21 cellular contexts compared by ENCODE assay signal in genomic region chr11:44016546-44017442, GRCh38. TPM values are rescaled to one million over a fixed set of nuclear protein-coding genes. Genes with fewer than 3 reads are reported as not detected.
DNase-seq lines count a peak whose midpoint lies in the region; ATAC-seq, FAIRE-seq and TF ChIP-seq lines count a peak whose summit lies in the region.
"Had no signal": no experiment of that assay in that cellular context is flagged by ENCODE, and none has a peak within 500 bp of the region (broad histone marks: within the 10 kb centered on the region; RNA-seq: fewer than 3 reads in every experiment).

No MANE protein-coding gene starts in this region.

- H3K4me3 Mint-ChIP-seq in CD8-positive, alpha-beta memory T cell = no peak overlapping the region
- H3K4me3 Mint-ChIP-seq: activated CD8-positive, alpha-beta T cell treated with anti-CD3 and anti-CD28 coated beads for 36 hours had no signal

- H3K36me3 Mint-ChIP-seq in CD8-positive, alpha-beta memory T cell = no peaks in the 10 kb centered on the region

- BruUV-seq in IMR-90 (replicated peaks; lab: Mats Ljungman, UMichigan) = no TSS peak

- H3K9me1 ChIP-seq in IMR-90 (ENCODE audit: insufficient read depth, low read length) = no peaks in the 10 kb centered on the region

- TF ChIP-seq RAD21 in A549 (conservative IDR thresholded peaks at IDR 0.05 in 1 of 2, IDR thresholded peaks at IDR 0.05 in 1 of 2) (no peak), IMR-90 (IDR thresholded peaks at IDR 0.05; ENCODE audit: low read length) (no peak)

- no peaks in the 10 kb centered on the region for H3K4me1 Mint-ChIP-seq in CD8-positive, alpha-beta memory T cell

- no peak overlapping the region for H2BK15ac ChIP-seq in IMR-90 (ENCODE audit: low read depth, low read length)

- DNase-seq in A549 (ENCODE audit: low read depth in 1 of 2, low spot score in 1 of 2) = no peak
- peak; percentile 12 for DNase-seq in IMR-90
- no peak for DNase-seq in fibroblast of lung (ENCODE audit: low read depth in 2 of 2)
- no peak for DNase-seq in smooth muscle cell (lab: John Stamatoyannopoulos, UW; ENCODE audit: unreplicated experiment)
- DNase-seq in GM10266 (ENCODE audit: extremely low spot score) = no peak
- DNase-seq in left lung = no peak
- DNase-seq in NK-92 treated with Interleukin-12 subunit alpha and Interleukin-12 subunit beta, amount 100 ng/mL, for 24 hours (lab: John Stamatoyannopoulos, UW) = no peak
- no peak for DNase-seq in CD8-positive, alpha-beta memory T cell
- DNase-seq: activated CD8-positive, alpha-beta T cell treated with anti-CD3 and anti-CD28 coated beads for 36 hours; activated gamma-delta T cell treated with Interleukin-2 at 50 U/mL for 16 hours; effector CD8-positive, alpha-beta T cell; mammary epithelial cell; MV-4-11; NCI-H748 treated with DMSO at 0.1 percent for 48 hours; stimulated activated CD4-positive, alpha-beta T cell treated with anti-CD3 and anti-CD28 coated beads, Interleukin-2, amount 100 ng/mL, for 24 hours; SW 1271 had no signal

- H4K5ac ChIP-seq in IMR-90 (ENCODE audit: low read depth, low read length) = no peak overlapping the region

- in situ Hi-C loops in IMR-90 (cut with MboI; ENCODE audit: low sequenced_read_pairs) = no loop called here

- H3K9ac ChIP-seq in IMR-90 (ENCODE audit: low read depth, low read length) = no peak overlapping the region
- H3K9ac ChIP-seq in fibroblast of lung (ENCODE audit: insufficient read depth, low read length) = no peak overlapping the region
- H3K9ac ChIP-seq in smooth muscle cell (ENCODE audit: low read depth) = no peak overlapping the region

- H3K4me1 ChIP-seq in A549 = peaks cover 26% of the 10 kb centered on the region
- H3K4me1 ChIP-seq in IMR-90 (ENCODE audit: control insufficient read depth, insufficient read depth, low read length) = peaks cover 8% of the 10 kb centered on the region
- H3K4me1 ChIP-seq in fibroblast of lung (ENCODE audit: control insufficient read depth, extremely low read depth, insufficient read depth, low read length) = peaks cover 30% of the 10 kb centered on the region
- H3K4me1 ChIP-seq in smooth muscle cell (ENCODE audit: low read depth) = no peaks in the 10 kb centered on the region
- H3K4me1 ChIP-seq in left lung = no peaks in the 10 kb centered on the region
- no peaks in the 10 kb centered on the region for H3K4me1 ChIP-seq in CD8-positive, alpha-beta memory T cell (ENCODE audit: insufficient read depth, low read length)
- H3K4me1 ChIP-seq: body of pancreas had no signal

- H4K20me1 ChIP-seq in IMR-90 (ENCODE audit: insufficient read depth, low read length) = no peaks in the 10 kb centered on the region
- no peaks in the 10 kb centered on the region for H4K20me1 ChIP-seq in fibroblast of lung (ENCODE audit: control insufficient read depth, extremely low read depth, insufficient read depth, low read length)
- no peaks in the 10 kb centered on the region for H4K20me1 ChIP-seq in smooth muscle cell (ENCODE audit: low read depth)

- no peak for TF ChIP-seq EP300 in A549 (IDR thresholded peaks at IDR 0.05)

- no peak overlapping the region for H3K4ac ChIP-seq in IMR-90 (ENCODE audit: low read depth, low read length)

- no peak for TF ChIP-seq CTCF in A549 (IDR thresholded peaks at IDR 0.05)
- no peak for TF ChIP-seq CTCF in IMR-90 (conservative IDR thresholded peaks at IDR 0.05; ENCODE audit: low read depth, low read length)
- no peak for TF ChIP-seq CTCF in fibroblast of lung (conservative IDR thresholded peaks at IDR 0.05 in 1 of 2, IDR thresholded peaks at IDR 0.05 in 1 of 2; ENCODE audit: low read depth in 1 of 2, low read length in 2 of 2)
- TF ChIP-seq CTCF in smooth muscle cell (IDR thresholded peaks at IDR 0.05; ENCODE audit: borderline replicate concordance, insufficient read depth, poor library complexity, severe bottlenecking) = no peak
- no peak for TF ChIP-seq CTCF in GM10266 (IDR thresholded peaks at IDR 0.05; ENCODE audit: control insufficient read depth, insufficient read depth, low read depth, missing control alignments)
- no peak for TF ChIP-seq CTCF in left lung (IDR thresholded peaks at IDR 0.05)

- no peaks in the 10 kb centered on the region for H3K79me2 ChIP-seq in fibroblast of lung (ENCODE audit: control insufficient read depth, insufficient read depth, low read length)
- H3K79me2 ChIP-seq in smooth muscle cell (ENCODE audit: low read depth) = no peaks in the 10 kb centered on the region

- CTCF ChIA-PET in A549 (lab: Yijun Ruan, JAX) = interaction anchor here (2.0 to 2.1 kb wide), 2 partner anchors 21 to 127 kb away, joined by 6 to 8 read pairs; no protein-coding TSS in a partner anchor
- CTCF ChIA-PET in IMR-90 (lab: Yijun Ruan, JAX) = interaction anchor here (0.6 kb wide), 1 partner anchor 10 kb away, joined by 4 read pairs; no protein-coding TSS in a partner anchor
- CTCF ChIA-PET in CD8-positive, alpha-beta memory T cell (lab: Charles Lee) = no interaction called here

- ATAC-seq in A549 = peak; percentile 35 to 36; a peak in 3 of 6 replicates
- no peak for ATAC-seq in IMR-90 (ENCODE audit: low read depth)
- ATAC-seq in left lung = no peak
- ATAC-seq: activated CD8-positive, alpha-beta T cell treated with anti-CD3 and anti-CD28 coated beads for 36 hours had no signal

- no peaks in the 10 kb centered on the region for H3F3A ChIP-seq in smooth muscle cell (ENCODE audit: low read depth)

- H2AK5ac ChIP-seq in IMR-90 (ENCODE audit: low read depth, low read length) = no peak overlapping the region

- H3K27ac Mint-ChIP-seq in CD8-positive, alpha-beta memory T cell = no peak overlapping the region
- H3K27ac Mint-ChIP-seq: activated CD8-positive, alpha-beta T cell treated with anti-CD3 and anti-CD28 coated beads for 36 hours had no signal

- 94% methylated on average over 2 of the region's 2 CpGs for WGBS in A549 (ENCODE audit: missing lambda C conversion rate)
- no CpG with 5 or more reads among the region's 2 CpGs for WGBS in IMR-90 (ENCODE audit: extremely low coverage in 2 of 2, insufficient read length in 1 of 2), 2 experiments
- 91% methylated on average over 2 of the region's 2 CpGs for WGBS in smooth muscle cell (ENCODE audit: low lambda C conversion rate)

- dilution Hi-C loops in IMR-90 (cut with HindIII; ENCODE audit: low sequenced_read_pairs, unreplicated experiment) = no loop called here

- intact Hi-C loops in IMR-90 (cut with micrococcal nuclease) = no loop called here
- intact Hi-C loops in left lung (cut with DNase I) = no loop called here

- H3K27ac ChIP-seq in A549 (peak overlapping the region; percentile 22 to 52; a peak in 4 of 6 replicates), IMR-90 (ENCODE audit: insufficient read depth, low read length) (no peak overlapping the region), fibroblast of lung (ENCODE audit: insufficient read depth, low read length) (no peak overlapping the region), smooth muscle cell (ENCODE audit: low read depth) (no peak overlapping the region), left lung (no peak overlapping the region)
- H3K27ac ChIP-seq in CD8-positive, alpha-beta memory T cell (ENCODE audit: low read depth, low read length) = no peak overlapping the region
- H3K27ac ChIP-seq: body of pancreas, WERI-Rb-1 had no signal

- no peak for FAIRE-seq in A549 (lab: Jason Lieb, UNC)
- FAIRE-seq: D721Med had no signal

- H2BK20ac ChIP-seq in IMR-90 (ENCODE audit: low read depth, low read length) = no peak overlapping the region

- H3K9me3 ChIP-seq in A549 (peaks cover 9% of the 10 kb centered on the region; the same call in 1 of the 3 replicates), IMR-90 (ENCODE audit: control insufficient read depth, insufficient read depth, low read length) (no peaks in the 10 kb centered on the region), fibroblast of lung (ENCODE audit: control insufficient read depth, insufficient read depth, low read depth, low read length) (no peaks in the 10 kb centered on the region), smooth muscle cell (replicated peaks; ENCODE audit: low read depth) (no peaks in the 10 kb centered on the region), left lung (no peaks in the 10 kb centered on the region)
- no peaks in the 10 kb centered on the region for H3K9me3 ChIP-seq in CD8-positive, alpha-beta memory T cell (ENCODE audit: low read length)
- H3K9me3 ChIP-seq: body of pancreas had no signal

- no peak overlapping the region for H2BK5ac ChIP-seq in IMR-90 (ENCODE audit: low read depth, low read length, poor library complexity, severe bottlenecking)

- no peak overlapping the region for H4K8ac ChIP-seq in IMR-90 (ENCODE audit: low read depth in 2 of 2, low read length in 2 of 2)

- H2AFZ ChIP-seq in IMR-90 (replicated peaks; ENCODE audit: low read length, poor library complexity) (peak overlapping the region; percentile 35), fibroblast of lung (ENCODE audit: low read length) (no peak overlapping the region), smooth muscle cell (ENCODE audit: low read depth) (no peak overlapping the region)

- POLR2A ChIA-PET in A549 (lab: Yijun Ruan, JAX) (no interaction called here), IMR-90 (lab: Charles Lee; ENCODE audit: unreplicated experiment) (no interaction called here)
- POLR2A ChIA-PET in CD8-positive, alpha-beta memory T cell (lab: Charles Lee) = no interaction called here

- no peak overlapping the region for H2BK120ac ChIP-seq in IMR-90 (ENCODE audit: low read depth, low read length)

- H3K36me3 ChIP-seq in IMR-90 (ENCODE audit: control insufficient read depth, insufficient read depth, low read length) (no peaks in the 10 kb centered on the region), fibroblast of lung (ENCODE audit: control insufficient read depth, insufficient read depth, low read length) (no peaks in the 10 kb centered on the region), smooth muscle cell (ENCODE audit: low read depth) (no peaks in the 10 kb centered on the region), left lung (no peaks in the 10 kb centered on the region)
- no peaks in the 10 kb centered on the region for H3K36me3 ChIP-seq in CD8-positive, alpha-beta memory T cell (ENCODE audit: insufficient read depth, low read length)
- H3K36me3 ChIP-seq: WERI-Rb-1 had no signal

- no peak overlapping the region for H3K14ac ChIP-seq in IMR-90 (replicated peaks; ENCODE audit: low read depth, low read length)

- H4K91ac ChIP-seq in IMR-90 (ENCODE audit: insufficient read depth, low read depth, low read length) = no peak overlapping the region

- peak overlapping the region; percentile 52 for H3K4me2 ChIP-seq in A549
- peak overlapping the region; percentile 46; the same call in 1 of the 2 replicates for H3K4me2 ChIP-seq in IMR-90 (ENCODE audit: low read depth, low read length)
- H3K4me2 ChIP-seq in fibroblast of lung (ENCODE audit: extremely low read depth, insufficient read depth, low read length) = peak overlapping the region; percentile 51
- H3K4me2 ChIP-seq in smooth muscle cell = peak overlapping the region; percentile 31

- no peak overlapping the region for H3K56ac ChIP-seq in IMR-90 (ENCODE audit: extremely low read depth, insufficient read depth, low read length)

- H3K27me3 ChIP-seq in IMR-90 (ENCODE audit: control insufficient read depth, insufficient read depth, low read length) (no peaks in the 10 kb centered on the region), fibroblast of lung (ENCODE audit: control insufficient read depth, insufficient read depth, low read length) (no peaks in the 10 kb centered on the region), smooth muscle cell (ENCODE audit: low read depth) (no peaks in the 10 kb centered on the region), left lung (no peaks in the 10 kb centered on the region)
- no peaks in the 10 kb centered on the region for H3K27me3 ChIP-seq in CD8-positive, alpha-beta memory T cell (ENCODE audit: insufficient read depth, low read length, poor library complexity, severe bottlenecking)
- H3K27me3 ChIP-seq: body of pancreas had no signal

- TF ChIP-seq POLR2A in A549 (IDR thresholded peaks at IDR 0.05; ENCODE audit: low read length) (no peak), IMR-90 (IDR thresholded peaks at IDR 0.05; ENCODE audit: low read depth, low read length) (no peak)

- no peaks in the 10 kb centered on the region for H3K79me1 ChIP-seq in IMR-90 (ENCODE audit: low read depth in 1 of 2, low read length in 2 of 2)

- H3K18ac ChIP-seq in IMR-90 (ENCODE audit: low read depth, low read length) = no peak overlapping the region

- H3K9me3 Mint-ChIP-seq in CD8-positive, alpha-beta memory T cell = peaks cover 0 to 5% (median 0%) of the 10 kb centered on the region in 5 donors
- H3K9me3 Mint-ChIP-seq: activated CD8-positive, alpha-beta T cell treated with anti-CD3 and anti-CD28 coated beads for 36 hours had no signal

- H2AK9ac ChIP-seq in IMR-90 (replicated peaks; ENCODE audit: low read depth, low read length, poor library complexity) = peak overlapping the region; percentile 1

- no peak overlapping the region for H3K23ac ChIP-seq in IMR-90 (ENCODE audit: low read depth, low read length)

- peaks cover under 1 to 3% of the 10 kb centered on the region in 2 donors for H3K27me3 Mint-ChIP-seq in CD8-positive, alpha-beta memory T cell

- H3K4me3 ChIP-seq in A549 = no peak overlapping the region
- H3K4me3 ChIP-seq in IMR-90 (ENCODE audit: insufficient read depth, low read depth, low read length) = no peak overlapping the region
- H3K4me3 ChIP-seq in fibroblast of lung (replicated peaks in 1 of 4; ENCODE audit: control extremely low read depth in 1 of 4, insufficient read depth in 1 of 4, low read depth in 3 of 4, low read length in 4 of 4) = no peak overlapping the region
- H3K4me3 ChIP-seq in smooth muscle cell = no peak overlapping the region
- no peak overlapping the region for H3K4me3 ChIP-seq in left lung
- H3K4me3 ChIP-seq in CD8-positive, alpha-beta memory T cell (ENCODE audit: low read length) = no peak overlapping the region
- H3K4me3 ChIP-seq: body of pancreas had no signal

RNA-seq across cellular contexts. Expression of gene ACCSL, which starts 31.0 kb away (rescaled TPM):
- polyA plus RNA-seq in A549 (2011; rRNA removed) (not detected in 2 replicates), A549 (2017; fragmentation: RNase III; extraction: RNeasy Plus Mini Kit Qiagen cat#74134 plus additional on column Dnase treatment) (not detected in 3 replicates), IMR-90 (2012; rRNA removed) (not detected in 2 replicates), fibroblast of lung (not detected in 2 replicates), smooth muscle cell (not detected in 2 replicates)
- polyA plus RNA-seq in A549 (2012; cell fraction: cytosol; rRNA removed) = not detected in 2 replicates
- not detected in 2 replicates for polyA plus RNA-seq in A549 (2012; cell fraction: nucleus; rRNA removed)
- not detected in 2 replicates for polyA minus RNA-seq in A549 (2011; rRNA and poly(A)+ RNA removed)
- total RNA-seq in IMR-90 (2012; rRNA removed) (not detected in 2 replicates), fibroblast of lung (not detected in 2 replicates), smooth muscle cell (not detected in 2 replicates), left lung (not detected)
- not detected in 2 replicates for polyA plus RNA-seq in IMR-90 (2012; cell fraction: cytosol; rRNA removed)
- polyA plus RNA-seq in IMR-90 (2012; cell fraction: nucleus; rRNA removed; ENCODE audit: low replicate concordance) = not detected in 2 replicates
- not detected in 2 replicates for polyA plus RNA-seq in fibroblast of lung (2012)
- not detected in 2 replicates for polyA minus RNA-seq in fibroblast of lung (ENCODE audit: low replicate concordance)
- not detected for total RNA-seq in CD8-positive, alpha-beta memory T cell
- not detected for polyA plus RNA-seq in CD8-positive, alpha-beta memory T cell
- total RNA-seq: activated CD8-positive, alpha-beta T cell treated with anti-CD3 and anti-CD28 coated beads for 36 hours; body of pancreas; mammary epithelial cell; urinary bladder had no signal
- polyA plus RNA-seq: mammary epithelial cell, neural cell, urinary bladder had no signal

RNA-seq across cellular contexts. Expression of gene ACCS, which starts 49.3 kb away (rescaled TPM):
- polyA plus RNA-seq in A549 (2011; rRNA removed) (21.7 and 29.0 TPM in 2 replicates), A549 (2017; fragmentation: RNase III; extraction: RNeasy Plus Mini Kit Qiagen cat#74134 plus additional on column Dnase treatment) (22.7 to 31.8 TPM (median 24.9 TPM) in 3 replicates), IMR-90 (2012; rRNA removed) (6.0 and 7.3 TPM in 2 replicates), fibroblast of lung (3.6 and 13.7 TPM in 2 replicates), smooth muscle cell (4.1 and 11.3 TPM in 2 replicates)
- polyA plus RNA-seq in A549 (2012; cell fraction: cytosol; rRNA removed) = 15.0 and 17.1 TPM in 2 replicates
- polyA plus RNA-seq in A549 (2012; cell fraction: nucleus; rRNA removed) = 163 and 183 TPM in 2 replicates
- polyA minus RNA-seq in A549 (2011; rRNA and poly(A)+ RNA removed) = 18.4 and 22.0 TPM in 2 replicates
- total RNA-seq in IMR-90 (2012; rRNA removed) (1.4 and 1.8 TPM in 2 replicates), fibroblast of lung (8.2 and 14.2 TPM in 2 replicates), smooth muscle cell (1.6 and 3.5 TPM in 2 replicates), left lung (10 to 100 TPM; 29.3 to 42.1 TPM)
- polyA plus RNA-seq in IMR-90 (2012; cell fraction: cytosol; rRNA removed) = 2.0 and 2.8 TPM in 2 replicates
- 83.3 and 91.5 TPM in 2 replicates for polyA plus RNA-seq in IMR-90 (2012; cell fraction: nucleus; rRNA removed; ENCODE audit: low replicate concordance)
- polyA plus RNA-seq in fibroblast of lung (2012) = 3.6 and 9.2 TPM in 2 replicates
- 3.3 and 27.0 TPM in 2 replicates for polyA minus RNA-seq in fibroblast of lung (ENCODE audit: low replicate concordance)
- 1 to 10 TPM; 2.7 to 3.3 TPM for total RNA-seq in CD8-positive, alpha-beta memory T cell
- polyA plus RNA-seq in CD8-positive, alpha-beta memory T cell = 0.60 TPM
- polyA plus RNA-seq: neural cell had no signal

Comparison
In these comparisons a context has a peak if more than half of its experiments do, and no peak if none do; other contexts are left out.
1. ATAC-seq: peak in A549 (2 of 2); none in IMR-90 (single experiment) and left lung (single experiment).
2. H3K27ac ChIP-seq: peak in A549 (2 of 2); none in IMR-90 (single experiment), fibroblast of lung (single experiment), smooth muscle cell (single experiment), left lung (0 of 2) and CD8-positive, alpha-beta memory T cell (single experiment).
3. Peak in every context shown above with its lines, with median percentiles within 50 percentile points of each other: H3K4me2 ChIP-seq.